Comparison of ENCODE assay signal across 8 cellular contexts in the genomic region with DNA sequence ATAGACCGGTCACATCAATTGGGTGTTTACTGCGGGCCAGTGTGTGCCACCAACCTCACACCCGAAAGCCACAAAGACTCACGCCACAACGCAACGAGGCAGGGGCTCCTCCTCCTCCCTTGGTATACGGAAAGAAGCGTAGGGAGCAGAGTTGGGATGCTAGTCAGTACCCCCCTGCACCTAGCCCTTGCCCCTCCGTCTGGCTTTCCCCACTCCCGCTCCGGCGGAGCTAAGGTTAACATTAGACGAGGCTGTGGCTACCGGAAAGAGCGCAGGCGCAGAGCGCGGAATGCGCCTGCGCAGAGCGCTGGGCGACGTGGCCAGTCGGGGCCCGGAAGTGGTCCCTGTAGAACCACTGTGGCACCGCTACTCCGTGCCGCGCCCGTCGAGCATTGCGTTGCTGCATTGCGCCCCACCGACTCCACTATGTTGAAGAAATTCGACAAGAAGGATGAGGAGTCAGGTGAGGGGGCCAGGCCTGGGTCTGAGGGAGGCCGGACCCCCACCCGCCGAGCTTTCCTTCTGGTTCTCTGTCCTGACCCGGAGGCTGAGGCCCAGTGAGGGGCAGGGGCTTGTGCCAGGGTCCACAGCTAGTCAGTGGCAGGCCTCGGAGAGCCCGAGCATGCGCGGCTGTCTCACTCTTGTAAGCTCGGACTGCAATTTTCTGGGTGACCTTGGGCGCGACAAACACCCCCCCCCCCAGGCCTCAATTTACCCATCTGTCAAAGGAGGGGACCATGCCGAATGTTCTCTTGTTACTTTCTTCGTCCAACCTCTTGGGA. TPM values are rescaled to one million over a fixed set of nuclear protein-coding genes. Genes with fewer than 3 reads are reported as not detected.
DNase-seq lines count a peak whose midpoint lies in the region; ATAC-seq and TF ChIP-seq lines count a peak whose summit lies in the region.

Gene COPG1 (plus strand): TSS at position 323 of the 782 bp plus-strand sequence. CDS start 104 bp downstream, at position 427.

- H3K9me3 Mint-ChIP-seq in type B pancreatic cell: no peaks in the 10 kb centered on the region

- DNase-seq in GM13977 (ENCODE audit: low spot score) (peak; percentile 94), NCI-H1694 treated with DMSO at 0.1 percent for 48 hours (lab: John Stamatoyannopoulos, UW) (peak; percentile 80), adrenal gland (peak; percentile 79 to 94 (median 86)), heart left ventricle (peak; percentile 85 to 94 (median 87)), posterior vena cava (ENCODE audit: low spot score) (peak; percentile 95), type B pancreatic cell (ENCODE audit: extremely low spot score, unreplicated experiment) (peak; percentile 92)

- TF ChIP-seq CTCF in GM13977 (IDR thresholded peaks at IDR 0.05; ENCODE audit: extremely low read depth, insufficient read depth, missing control alignments) (no peak), adrenal gland (IDR thresholded peaks at IDR 0.05) (peak in 1 of 6 experiments; percentile 17), heart left ventricle (IDR thresholded peaks at IDR 0.05) (peak in 1 of 12 donors; percentile 14), type B pancreatic cell (conservative IDR thresholded peaks at IDR 0.05) (peak; percentile 18)

- TF ChIP-seq POLR2A in adrenal gland (IDR thresholded peaks at IDR 0.05) (peak; percentile 84 to 88), heart left ventricle (IDR thresholded peaks at IDR 0.05) (peak; percentile 27 to 89)

- in situ Hi-C loops in GM13977 (cut with MboI; ENCODE audit: low pct_unique_long_range_greater_than_20kb, low sequenced_read_pairs, unreplicated experiment): loop anchor here (10.0 kb wide), 1 partner anchor 195 kb away; no protein-coding TSS in a partner anchor

- peaks cover 26% of the 10 kb centered on the region for H3K4me1 Mint-ChIP-seq in type B pancreatic cell (ENCODE audit: unreplicated experiment)

- H3K36me3 Mint-ChIP-seq in type B pancreatic cell: peaks cover 11% of the 10 kb centered on the region

- H3K27ac ChIP-seq in adrenal gland (peak within 1 kb of the TSS; percentile 60 to 89 (median 81)), heart left ventricle (peak within 1 kb of the TSS; percentile 72 to 97 (median 85))

- peaks cover 14 to 34% of the 10 kb centered on the region in 2 donors for H3K4me1 ChIP-seq in adrenal gland (replicated peaks in 1 of 2)
- peaks cover 0 to 53% (median 32%) of the 10 kb centered on the region in 12 donors for H3K4me1 ChIP-seq in heart left ventricle

- H3K27me3 ChIP-seq in adrenal gland: no peaks in the 10 kb centered on the region
- no peaks in the 10 kb centered on the region for H3K27me3 ChIP-seq in heart left ventricle

- ATAC-seq in HG02884 (IDR thresholded peaks at IDR 0.05; ENCODE audit: unreplicated experiment) (peak; percentile 72), heart left ventricle (peak; percentile 85 to 95 (median 94))

- H3K4me3 ChIP-seq in adrenal gland (peak within 1 kb of the TSS; percentile 68 to 99 (median 84)), heart left ventricle (peak within 1 kb of the TSS; percentile 60 to 100 (median 96))

- H3K9me3 ChIP-seq in adrenal gland (replicated peaks in 1 of 3): no peaks in the 10 kb centered on the region
- no peaks in the 10 kb centered on the region for H3K9me3 ChIP-seq in heart left ventricle

- 0 to 1% (median 0%) methylated on average over 19 to 48 of the region's 48 CpGs for WGBS in adrenal gland, 4 donors
- WGBS in heart left ventricle, 4 donors: 0 to 2% (median 0%) methylated on average over 27 to 48 of the region's 48 CpGs

- H3K27ac Mint-ChIP-seq in type B pancreatic cell: peak within 1 kb of the TSS; percentile 95

- peak within 1 kb of the TSS; percentile 94 for H3K4me3 Mint-ChIP-seq in type B pancreatic cell

- H3K36me3 ChIP-seq in adrenal gland (replicated peaks in 1 of 2): peaks cover 0 to 28% of the 10 kb centered on the region in 2 donors
- H3K36me3 ChIP-seq in heart left ventricle: peaks cover 0 to 36% (median 30%) of the 10 kb centered on the region in 9 donors

- intact Hi-C loops in T-helper 1 cell treated with Interleukin-12 subunit alpha and Interleukin-12 subunit beta and Interleukin-4 antibody, amounts not matched to agents 30 ng/mL and 1 ng/mL, for 36 hours (cut with micrococcal nuclease): loop anchor here (1.0 to 5.0 kb wide), 15 partner anchors 10 to 1126 kb away; partner anchors contain the start of genes ACAD9, CFAP92, HMCES and IFT122
- intact Hi-C loops in adrenal gland (cut with DNase I): loop anchor here (5.0 to 10.0 kb wide), 3 partner anchors 67 to 275 kb away; partner anchors contain the start of gene CNBP (in 1 of the 2)
- intact Hi-C loops in heart left ventricle (cut with DNase I): loop anchor here in 9 of 10 donors (2.0 to 10.0 kb wide), 7 partner anchors 67 to 282 kb away; partner anchors contain the start of gene CNBP (in 5 of the 9)
- intact Hi-C loops in posterior vena cava (cut with DNase I): loop anchor here in 1 of 2 donors (5.0 kb wide), 1 partner anchor 67 kb away; the partner anchor contains the start of gene CNBP

- H3K27me3 Mint-ChIP-seq in type B pancreatic cell: no peaks in the 10 kb centered on the region

RNA-seq across cellular contexts. Expression of gene COPG1, which starts in this region (rescaled TPM):
- 184 and 187 TPM in 2 replicates for total RNA-seq in T-helper 1 cell treated with Interleukin-12 subunit alpha and Interleukin-12 subunit beta and Interleukin-4 antibody, amounts not matched to agents 30 ng/mL and 1 ng/mL, for 36 hours
- 100 to 1,000 TPM; 105 to 318 (median 162) TPM for total RNA-seq in adrenal gland
- polyA plus RNA-seq in adrenal gland: 100 to 1,000 TPM in 2 of 3 donors, 10 to 100 TPM in 1; 84.9 to 182 (median 160) TPM
- 100 to 1,000 TPM in 4 of 9 donors, 10 to 100 TPM in 5; 78.6 to 121 (median 93.9) TPM for total RNA-seq in heart left ventricle
- polyA plus RNA-seq in heart left ventricle: 100 to 1,000 TPM in 1 of 2 donors, 10 to 100 TPM in 1; 82.3 to 115 TPM
- total RNA-seq in posterior vena cava: 100 to 1,000 TPM; 139 to 143 TPM
- total RNA-seq in type B pancreatic cell (ENCODE audit: low replicate concordance): 169 and 262 TPM in 2 replicates

Comparison
In these comparisons a context has a peak if more than half of its experiments do, and no peak if none do; other contexts are left out.
1. Peak in every context shown above with its lines: DNase-seq, ATAC-seq, H3K4me3 ChIP-seq and H3K27ac ChIP-seq.